ENCODE assay signal across 1 cellular context in genomic region chr9:70110194-70111041, GRCh38.
TF ChIP-seq lines count a peak whose summit lies in the region.

No MANE protein-coding gene starts in this region.

TF ChIP-seq in HepG2, 621 proteins besides CTCF, POLR2A, EP300 and RAD21 (continued from another document):
- TF ChIP-seq PREB (CRISPR knock-in tag; IDR thresholded peaks at IDR 0.05), result no peak
- TF ChIP-seq RNF2 (conservative IDR thresholded peaks at IDR 0.05; ENCODE audit: low read depth), result no peak
- no peak for TF ChIP-seq ZNF652 (CRISPR knock-in tag; IDR thresholded peaks at IDR 0.05; ENCODE audit: borderline replicate concordance, low read depth)
